16 cellular contexts compared by ENCODE assay signal in the genomic region with DNA sequence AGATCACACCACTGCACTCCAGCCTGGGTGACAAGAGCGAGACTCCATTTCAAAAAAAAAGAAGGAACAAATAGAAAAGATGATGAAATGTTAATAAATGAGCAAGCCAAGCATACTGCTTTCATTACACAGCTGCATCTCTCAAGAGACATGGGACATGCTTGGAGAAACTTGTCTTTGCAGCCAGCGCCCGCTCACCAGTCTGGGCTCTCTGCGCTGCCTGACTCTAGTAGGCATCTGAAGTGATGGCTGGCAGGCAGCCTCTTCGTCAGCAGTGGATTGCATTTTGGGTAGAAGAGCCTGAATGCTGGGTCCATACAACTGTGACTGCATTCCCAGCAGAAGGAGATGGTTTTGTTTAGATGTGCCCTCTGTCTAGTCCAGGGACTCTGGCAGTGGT. TPM values are rescaled to one million over a fixed set of nuclear protein-coding genes. Genes with fewer than 3 reads are reported as not detected.
DNase-seq lines count a peak whose midpoint lies in the region; ATAC-seq and TF ChIP-seq lines count a peak whose summit lies in the region.
"Had no signal": no experiment of that assay in that cellular context is flagged by ENCODE, and none has a peak within 500 bp of the region (broad histone marks: within the 10 kb centered on the region; RNA-seq: fewer than 3 reads in every experiment).

No MANE protein-coding gene starts in this region.

- intact Hi-C loops in sciatic nerve (cut with DNase I) (no loop called here), ascending aorta (cut with DNase I) (no loop called here), PC-9 (cut with micrococcal nuclease; ENCODE audit: unreplicated experiment) (no loop called here)

- peak overlapping the region; percentile 35 for H3K4me3 ChIP-seq in SK-N-MC
- H3K4me3 ChIP-seq in fibroblast of lung (replicated peaks in 1 of 4; ENCODE audit: control extremely low read depth in 1 of 4, insufficient read depth in 1 of 4, low read depth in 3 of 4, low read length in 4 of 4) = no peak overlapping the region
- H3K4me3 ChIP-seq in ascending aorta = no peak overlapping the region
- H3K4me3 ChIP-seq in PC-9 = no peak overlapping the region
- H3K4me3 ChIP-seq: GM12878, mucosa of descending colon had no signal

- no peak overlapping the region for H3K27ac Mint-ChIP-seq in activated T-cell treated with anti-CD3 and anti-CD28 coated beads, Interleukin-2, amount 50 U/mL, for 24 hours
- H3K27ac Mint-ChIP-seq: activated B cell treated with CpG ODN at 0.5 μM for 24 hours; activated naive CD4-positive, alpha-beta T cell treated with anti-CD3 and anti-CD28 coated beads, Interleukin-2, amount 10 ng/mL, durations not matched to agents 7 days and 5 days; endodermal cell had no signal

- H3K36me3 Mint-ChIP-seq in activated T-cell treated with anti-CD3 and anti-CD28 coated beads, Interleukin-2, amount 50 U/mL, for 24 hours (ENCODE audit: low read depth) = peaks cover 75% of the 10 kb centered on the region

- H3K4me1 Mint-ChIP-seq in activated T-cell treated with anti-CD3 and anti-CD28 coated beads, Interleukin-2, amount 50 U/mL, for 24 hours (ENCODE audit: low read depth) = peaks cover 20% of the 10 kb centered on the region
- H3K4me1 Mint-ChIP-seq: activated B cell treated with CpG ODN at 0.5 μM for 24 hours had no signal

- peak; percentile 55 for ATAC-seq in sciatic nerve
- ATAC-seq: GM12878 had no signal

- H3K9ac ChIP-seq in SK-N-MC (ENCODE audit: insufficient read length) = peak overlapping the region; percentile 39
- H3K9ac ChIP-seq in fibroblast of lung (ENCODE audit: insufficient read depth, low read length) = no peak overlapping the region

- H3K27me3 Mint-ChIP-seq in activated T-cell treated with anti-CD3 and anti-CD28 coated beads, Interleukin-2, amount 50 U/mL, for 24 hours = no peaks in the 10 kb centered on the region
- H3K27me3 Mint-ChIP-seq: activated B cell treated with CpG ODN at 0.5 μM for 24 hours had no signal

- no peaks in the 10 kb centered on the region for H4K20me1 ChIP-seq in fibroblast of lung (ENCODE audit: control insufficient read depth, extremely low read depth, insufficient read depth, low read length)
- H4K20me1 ChIP-seq in PC-9 (ENCODE audit: insufficient read depth) = no peaks in the 10 kb centered on the region

- no peak for TF ChIP-seq CTCF in fibroblast of lung (conservative IDR thresholded peaks at IDR 0.05 in 1 of 2, IDR thresholded peaks at IDR 0.05 in 1 of 2; ENCODE audit: low read depth in 1 of 2, low read length in 2 of 2)
- no peak for TF ChIP-seq CTCF in ascending aorta (IDR thresholded peaks at IDR 0.05)
- TF ChIP-seq CTCF in PC-9 (conservative IDR thresholded peaks at IDR 0.05) = no peak

- no peaks in the 10 kb centered on the region for H3K9me3 ChIP-seq in SK-N-MC (ENCODE audit: low read depth, low read length)
- no peaks in the 10 kb centered on the region for H3K9me3 ChIP-seq in fibroblast of lung (ENCODE audit: control insufficient read depth, insufficient read depth, low read depth, low read length)
- no peaks in the 10 kb centered on the region for H3K9me3 ChIP-seq in ascending aorta
- no peaks in the 10 kb centered on the region for H3K9me3 ChIP-seq in PC-9 (ENCODE audit: insufficient read depth, low read depth)
- H3K9me3 ChIP-seq: mucosa of descending colon had no signal

- no peak overlapping the region for H3K4me3 Mint-ChIP-seq in activated T-cell treated with anti-CD3 and anti-CD28 coated beads, Interleukin-2, amount 50 U/mL, for 24 hours
- H3K4me3 Mint-ChIP-seq: activated B cell treated with CpG ODN at 0.5 μM for 24 hours; activated naive CD4-positive, alpha-beta T cell treated with anti-CD3 and anti-CD28 coated beads, Interleukin-2, amount 10 ng/mL, durations not matched to agents 7 days and 5 days; endodermal cell had no signal

- CTCF ChIA-PET in PC-9 (lab: Charles Lee) = no interaction called here

- H3K4me2 ChIP-seq in fibroblast of lung (ENCODE audit: extremely low read depth, insufficient read depth, low read length) = peak overlapping the region; percentile 4
- H3K4me2 ChIP-seq in PC-9 = no peak overlapping the region

- POLR2A ChIA-PET in PC-9 (lab: Charles Lee; ENCODE audit: unreplicated experiment) = no interaction called here

- no peaks in the 10 kb centered on the region for H3F3A ChIP-seq in PC-9 (ENCODE audit: insufficient read depth, low read depth)

- H3K27ac ChIP-seq in SK-N-MC = peak overlapping the region; percentile 74
- peak overlapping the region; percentile 8 for H3K27ac ChIP-seq in fibroblast of lung (ENCODE audit: insufficient read depth, low read length)
- no peak overlapping the region for H3K27ac ChIP-seq in ascending aorta
- no peak overlapping the region for H3K27ac ChIP-seq in PC-9

- H3K9me3 Mint-ChIP-seq in activated T-cell treated with anti-CD3 and anti-CD28 coated beads, Interleukin-2, amount 50 U/mL, for 24 hours = no peaks in the 10 kb centered on the region
- H3K9me3 Mint-ChIP-seq: activated B cell treated with CpG ODN at 0.5 μM for 24 hours; activated naive CD4-positive, alpha-beta T cell treated with anti-CD3 and anti-CD28 coated beads, Interleukin-2, amount 10 ng/mL, durations not matched to agents 7 days and 5 days; endodermal cell had no signal

- no peaks in the 10 kb centered on the region for H3K79me2 ChIP-seq in fibroblast of lung (ENCODE audit: control insufficient read depth, insufficient read depth, low read length)
- H3K79me2 ChIP-seq in PC-9 (ENCODE audit: low read depth) = no peaks in the 10 kb centered on the region

- BruUV-seq in PC-9 (replicated peaks; lab: Mats Ljungman, UMichigan) = no TSS peak

- H3K36me3 ChIP-seq in SK-N-MC (ENCODE audit: insufficient read depth, low read length) (no peaks in the 10 kb centered on the region), fibroblast of lung (ENCODE audit: control insufficient read depth, insufficient read depth, low read length) (peaks cover 7% of the 10 kb centered on the region), ascending aorta (peaks cover 8 to 16% of the 10 kb centered on the region in 2 donors), PC-9 (ENCODE audit: low read depth) (no peaks in the 10 kb centered on the region)

- no peaks in the 10 kb centered on the region for H3K9me2 ChIP-seq in PC-9 (ENCODE audit: insufficient read depth)

- H3K4me1 ChIP-seq in fibroblast of lung (ENCODE audit: control insufficient read depth, extremely low read depth, insufficient read depth, low read length) (peaks cover 8% of the 10 kb centered on the region), ascending aorta (peaks cover 0 to 3% of the 10 kb centered on the region in 2 donors), PC-9 (replicated peaks; ENCODE audit: insufficient read depth) (peaks cover 7% of the 10 kb centered on the region; the same call in 1 of the 2 replicates)

- DNase-seq in EH (ENCODE audit: low read depth) = peak; percentile 29
- no peak for DNase-seq in SK-N-MC (ENCODE audit: low read depth, low spot score)
- DNase-seq in fibroblast of lung (ENCODE audit: low read depth in 2 of 2) = no peak
- no peak for DNase-seq in sciatic nerve (ENCODE audit: low spot score)
- no peak for DNase-seq in activated T-cell treated with anti-CD3 and anti-CD28 coated beads, Interleukin-2, amount 50 U/mL, for 24 hours
- DNase-seq in ascending aorta (ENCODE audit: low spot score in 2 of 2) = no peak
- no peak for DNase-seq in activated gamma-delta T cell (lab: John Stamatoyannopoulos, UW)
- DNase-seq in PC-9 = no peak
- DNase-seq: activated B cell treated with CpG ODN at 0.5 μM for 24 hours; activated naive CD4-positive, alpha-beta T cell treated with anti-CD3 and anti-CD28 coated beads, Interleukin-2, amount 10 ng/mL, durations not matched to agents 7 days and 5 days; endodermal cell; NCI-H524; T-helper 1 cell had no signal

- H3K27me3 ChIP-seq in fibroblast of lung (ENCODE audit: control insufficient read depth, insufficient read depth, low read length) (no peaks in the 10 kb centered on the region), ascending aorta (no peaks in the 10 kb centered on the region), PC-9 (ENCODE audit: insufficient read depth, low read depth) (no peaks in the 10 kb centered on the region)

- no peak overlapping the region for H2AFZ ChIP-seq in fibroblast of lung (ENCODE audit: low read length)
- H2AFZ ChIP-seq in PC-9 = no peak overlapping the region

RNA-seq across cellular contexts. Expression of gene IL6R, which starts 48.0 kb away (rescaled TPM):
- total RNA-seq in fibroblast of lung (12.8 and 21.0 TPM in 2 replicates), sciatic nerve (26.6 TPM), ascending aorta (6.7 TPM), PC-9 (2021) (1.5 and 3.2 TPM in 2 replicates)
- 14.5 and 22.7 TPM in 2 replicates for polyA plus RNA-seq in fibroblast of lung
- polyA plus RNA-seq in fibroblast of lung (2012) = 6.8 and 14.9 TPM in 2 replicates
- 58.6 and 102 TPM in 2 replicates for polyA minus RNA-seq in fibroblast of lung (ENCODE audit: low replicate concordance)

RNA-seq across cellular contexts. Expression of gene TDRD10, which starts 48.9 kb away (rescaled TPM):
- total RNA-seq in fibroblast of lung (under 0.01 TPM in 1 of 2 replicates, not detected in the other), sciatic nerve (11.7 TPM), ascending aorta (4.6 TPM), PC-9 (2021) (not detected in 2 replicates)
- not detected in 2 replicates for polyA plus RNA-seq in fibroblast of lung
- not detected in 2 replicates for polyA plus RNA-seq in fibroblast of lung (2012)
- polyA minus RNA-seq in fibroblast of lung (ENCODE audit: low replicate concordance) = not detected in 2 replicates
- total RNA-seq: activated B cell treated with CpG ODN at 0.5 μM for 24 hours, endodermal cell, GM12878, LHCN-M2 had no signal
- polyA plus RNA-seq: GM12878 had no signal

RNA-seq across cellular contexts. Expression of gene SHE, which starts 49.1 kb away (rescaled TPM):
- total RNA-seq in fibroblast of lung (under 0.01 TPM in 1 of 2 replicates, not detected in the other), sciatic nerve (30.5 TPM), ascending aorta (107 TPM), PC-9 (2021) (not detected in 2 replicates)
- polyA plus RNA-seq in fibroblast of lung = not detected in 2 replicates
- not detected in 2 replicates for polyA plus RNA-seq in fibroblast of lung (2012)
- 0.35 TPM in 1 of 2 replicates, not detected in the other for polyA minus RNA-seq in fibroblast of lung (ENCODE audit: low replicate concordance)
- total RNA-seq: LHCN-M2 had no signal

Comparison
In these comparisons a context has a peak if more than half of its experiments do, and no peak if none do; other contexts are left out.
1. H3K27ac ChIP-seq: peak in SK-N-MC (single experiment) and fibroblast of lung (single experiment); none in ascending aorta (0 of 2) and PC-9 (single experiment).
2. RNA of gene SHE, which starts 49.1 kb away (total RNA-seq): 107 TPM in ascending aorta (single experiment) and 30.5 TPM in sciatic nerve (single experiment); not detected in PC-9 and under 0.01 TPM in fibroblast of lung; every median in the first group is over 10 times any median in the second.